Comparison of ENCODE assay signal across 25 cellular contexts in genomic region chr2:166405569-166405926, GRCh38.
"Had no signal": no experiment of that assay in that cellular context is flagged by ENCODE, and none has a peak within 500 bp of the region (broad histone marks: within the 10 kb centered on the region; RNA-seq: fewer than 3 reads in every experiment).

No MANE protein-coding gene starts in this region.

- H3K4me1 ChIP-seq: neural progenitor cell, parathyroid adenoma, psoas muscle, right lobe of liver, stomach, thyroid gland, tibial nerve, upper lobe of left lung, uterus had no signal

- H3K27ac ChIP-seq: neural progenitor cell, ovary, parathyroid adenoma, psoas muscle, right lobe of liver, stomach, thoracic aorta, thyroid gland, tibial nerve, upper lobe of left lung, uterus had no signal

- ATAC-seq: natural killer cell; psoas muscle; right cardiac atrium; stimulated activated effector memory CD8-positive, alpha-beta T cell treated with anti-CD3 and anti-CD28 coated beads, Interleukin-12 subunit alpha, Interleukin-12 subunit beta, amount 100 ng/mL, for 72 hours; stimulated activated naive B cell treated with anti-CD40 and anti-IgM and Interleukin-4, amounts not matched to agents 10 μg/mL and 1 μg/mL and 100 μg/mL, for 72 hours had no signal

- H3K36me3 ChIP-seq: neural progenitor cell, ovary, right lobe of liver, stomach, thoracic aorta, thyroid gland, tibial nerve, uterus had no signal

- H3K9me3 ChIP-seq: ovary, psoas muscle, right lobe of liver, sigmoid colon, stomach, thoracic aorta, thyroid gland, tibial nerve, upper lobe of left lung, uterus had no signal

- FAIRE-seq: small intestine had no signal

- H3K4me3 ChIP-seq: neural progenitor cell, ovary, psoas muscle, right lobe of liver, sigmoid colon, stomach, thoracic aorta, thyroid gland, tibial nerve, upper lobe of left lung, uterus had no signal

- DNase-seq: natural killer cell; occipital lobe; ovary; posterior cingulate gyrus; psoas muscle; right cardiac atrium; right lobe of liver; sigmoid colon; small intestine; stimulated activated CD4-positive, alpha-beta T cell treated with anti-CD3 and anti-CD28 coated beads, Interleukin-15, amount 100 ng/mL, for 24 hours; stimulated activated CD4-positive, alpha-beta T cell treated with anti-CD3 and anti-CD28 coated beads, Interleukin-2, amount 100 ng/mL, for 24 hours; stimulated activated CD4-positive, alpha-beta T cell treated with anti-CD3 and anti-CD28 coated beads, Interleukin-2, amount 100 ng/mL, for 48 hours; stimulated activated CD4-positive, alpha-beta T cell treated with anti-CD3 and anti-CD28 coated beads, Interleukin-4, amount 100 ng/mL, for 24 hours; stimulated activated naive B cell treated with anti-CD40 and anti-IgM and Interleukin-4, amounts not matched to agents 10 μg/mL and 1 μg/mL and 100 μg/mL, for 72 hours; stimulated activated naive CD4-positive, alpha-beta T cell treated with Interleukin-2 at 50 U/mL for 16 hours; stomach; thyroid gland; trophoblast cell; upper lobe of left lung; uterus had no signal
